Comparison of ENCODE assay signal across 15 cellular contexts in the genomic region with DNA sequence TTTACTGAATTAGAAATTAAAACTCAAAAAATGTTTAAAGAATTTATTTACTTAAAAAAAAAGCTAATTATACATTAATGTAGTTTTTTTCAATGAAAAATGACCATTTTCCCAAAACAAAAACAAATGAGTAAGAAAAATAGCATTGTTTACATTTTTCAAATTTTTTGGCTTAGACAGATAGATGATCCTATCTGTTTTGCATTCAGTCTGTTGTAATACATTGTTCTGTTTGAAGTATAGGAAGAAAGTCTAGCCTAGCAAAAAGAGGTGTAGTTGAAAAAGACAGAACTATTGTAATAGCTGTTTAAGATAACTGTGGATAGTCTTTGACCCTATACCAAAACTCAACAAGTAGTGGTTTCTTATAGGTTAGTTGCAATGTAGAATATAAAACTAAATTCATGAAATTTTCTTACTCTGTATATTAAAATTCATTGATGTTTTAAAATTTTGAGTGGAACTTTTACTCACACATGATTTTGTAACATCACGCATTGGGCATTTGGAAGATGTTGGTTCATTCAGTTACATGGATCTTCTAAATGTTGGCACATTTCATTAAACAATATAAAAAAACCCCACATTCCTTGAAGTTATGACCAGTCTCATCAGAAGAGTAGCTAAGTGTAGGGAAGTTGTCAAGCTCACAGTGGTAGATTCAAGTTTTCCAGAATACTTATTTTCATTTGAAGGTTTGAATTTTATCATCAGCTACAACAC.
DNase-seq lines count a peak whose midpoint lies in the region; ATAC-seq and TF ChIP-seq lines count a peak whose summit lies in the region.
"Had no signal": no experiment of that assay in that cellular context is flagged by ENCODE, and none has a peak within 500 bp of the region (broad histone marks: within the 10 kb centered on the region; RNA-seq: fewer than 3 reads in every experiment).

No MANE protein-coding gene starts in this region.

- no peak for ATAC-seq in activated T-cell treated with anti-CD3 and anti-CD28 coated beads, Interleukin-2, amount 50 U/mL, for 72 hours (replicated peaks in 1 of 2)
- no peak for ATAC-seq in stimulated activated effector memory CD8-positive, alpha-beta T cell treated with anti-CD3 and anti-CD28 coated beads, Interleukin-12 subunit alpha, Interleukin-12 subunit beta, amount 100 ng/mL, for 72 hours

- H3K27ac ChIP-seq in OCI-LY7 (ENCODE audit: low read depth, low read length, poor library complexity, severe bottlenecking) = peak overlapping the region; percentile 42
- H3K27ac ChIP-seq in dorsolateral prefrontal cortex = peak overlapping the region in 46 of 59 donors; percentile 1 to 79 (median 49)

- H3K4me2 ChIP-seq in OCI-LY7 (ENCODE audit: low read length) = 0 out of 2 replicates have a peak overlapping the region, but pooled peaks have one; percentile 11

- peaks cover 0 to 1% of the 10 kb centered on the region in 2 donors for H3K9me3 Mint-ChIP-seq in activated T-cell treated with anti-CD3 and anti-CD28 coated beads, Interleukin-2, amount 50 U/mL, for 72 hours
- no peaks in the 10 kb centered on the region for H3K9me3 Mint-ChIP-seq in stimulated activated effector memory CD8-positive, alpha-beta T cell treated with anti-CD3 and anti-CD28 coated beads, Interleukin-12 subunit alpha, Interleukin-12 subunit beta, amount 100 ng/mL, for 72 hours

- H3K36me3 ChIP-seq in OCI-LY7 (ENCODE audit: insufficient read depth, low read length) = peaks cover 93% of the 10 kb centered on the region

- peak overlapping the region in 1 of 2 donors; percentile 56 for H3K4me3 Mint-ChIP-seq in activated T-cell treated with anti-CD3 and anti-CD28 coated beads, Interleukin-2, amount 50 U/mL, for 72 hours
- H3K4me3 Mint-ChIP-seq in stimulated activated effector memory CD8-positive, alpha-beta T cell treated with anti-CD3 and anti-CD28 coated beads, Interleukin-12 subunit alpha, Interleukin-12 subunit beta, amount 100 ng/mL, for 72 hours = no peak overlapping the region
- H3K4me3 Mint-ChIP-seq: endodermal cell had no signal

- peaks cover 41% of the 10 kb centered on the region for H3K4me1 ChIP-seq in OCI-LY7 (ENCODE audit: insufficient read depth, low read length, poor library complexity, severe bottlenecking)

- intact Hi-C loops in OCI-LY7 (cut with micrococcal nuclease; ENCODE audit: unreplicated experiment) = no loop called here
- intact Hi-C loops in dorsolateral prefrontal cortex (cut with DNase I) = no loop called here

- no peak for TF ChIP-seq CTCF in OCI-LY7 (conservative IDR thresholded peaks at IDR 0.05; ENCODE audit: low read length)
- TF ChIP-seq CTCF in dorsolateral prefrontal cortex (IDR thresholded peaks at IDR 0.05 in 54 of 56, conservative IDR thresholded peaks at IDR 0.05 in 2 of 56; ENCODE audit: low read depth in 1 of 56, partially characterized antibody in 56 of 56) = no peak

- H4K20me1 ChIP-seq in OCI-LY7 (ENCODE audit: insufficient read depth, low read length) = peaks cover 5% of the 10 kb centered on the region; the same call in 1 of the 2 replicates

- peaks cover 97% of the 10 kb centered on the region for H3K4me1 Mint-ChIP-seq in activated T-cell treated with anti-CD3 and anti-CD28 coated beads, Interleukin-2, amount 50 U/mL, for 72 hours (ENCODE audit: low read depth)
- H3K4me1 Mint-ChIP-seq in stimulated activated effector memory CD8-positive, alpha-beta T cell treated with anti-CD3 and anti-CD28 coated beads, Interleukin-12 subunit alpha, Interleukin-12 subunit beta, amount 100 ng/mL, for 72 hours = peaks cover 75% of the 10 kb centered on the region

- H3K27me3 Mint-ChIP-seq in activated T-cell treated with anti-CD3 and anti-CD28 coated beads, Interleukin-2, amount 50 U/mL, for 72 hours (ENCODE audit: low read depth) = no peaks in the 10 kb centered on the region

- peak overlapping the region; percentile 97 for H3K27ac Mint-ChIP-seq in activated T-cell treated with anti-CD3 and anti-CD28 coated beads, Interleukin-2, amount 50 U/mL, for 72 hours
- H3K27ac Mint-ChIP-seq in stimulated activated effector memory CD8-positive, alpha-beta T cell treated with anti-CD3 and anti-CD28 coated beads, Interleukin-12 subunit alpha, Interleukin-12 subunit beta, amount 100 ng/mL, for 72 hours = peak overlapping the region; percentile 79

- CTCF ChIA-PET in OCI-LY7 (lab: Charles Lee; ENCODE audit: unreplicated experiment) = no interaction called here

- H3K4me3 ChIP-seq in OCI-LY7 (ENCODE audit: low read depth, low read length, poor library complexity, severe bottlenecking) (no peak overlapping the region), dorsolateral prefrontal cortex (no peak overlapping the region)

- H3K36me3 Mint-ChIP-seq in activated T-cell treated with anti-CD3 and anti-CD28 coated beads, Interleukin-2, amount 50 U/mL, for 72 hours (ENCODE audit: insufficient read depth in 2 of 2) = peaks cover 15 to 37% of the 10 kb centered on the region in 2 donors
- peaks cover 79% of the 10 kb centered on the region for H3K36me3 Mint-ChIP-seq in stimulated activated effector memory CD8-positive, alpha-beta T cell treated with anti-CD3 and anti-CD28 coated beads, Interleukin-12 subunit alpha, Interleukin-12 subunit beta, amount 100 ng/mL, for 72 hours

- H3K79me2 ChIP-seq in OCI-LY7 (ENCODE audit: insufficient read depth, low read depth, low read length) = peaks cover 72% of the 10 kb centered on the region; the same call in 1 of the 2 replicates

- no TSS peak for BruUV-seq in OCI-LY7 (replicated peaks; lab: Mats Ljungman, UMichigan)

- no peaks in the 10 kb centered on the region for H3K27me3 ChIP-seq in dorsolateral prefrontal cortex

- H2AFZ ChIP-seq in OCI-LY7 (ENCODE audit: low read length) = no peak overlapping the region

- DNase-seq in activated T-cell treated with anti-CD3 and anti-CD28 coated beads, Interleukin-2, amount 50 U/mL, for 72 hours = no peak
- DNase-seq in activated T-cell treated with anti-CD3 and anti-CD28 coated beads, Interleukin-2, amount 50 U/mL, for 1 hour = no peak
- DNase-seq in OCI-LY7 (ENCODE audit: low spot score) = no peak
- DNase-seq in dorsolateral prefrontal cortex = no peak
- no peak for DNase-seq in stimulated activated effector memory CD8-positive, alpha-beta T cell treated with anti-CD3 and anti-CD28 coated beads, Interleukin-12 subunit alpha, Interleukin-12 subunit beta, amount 100 ng/mL, for 72 hours (ENCODE audit: low spot score in 2 of 2)
- DNase-seq in GF-D8 (lab: John Stamatoyannopoulos, UW) = no peak
- DNase-seq in dermis blood vessel endothelial cell = no peak
- no peak for DNase-seq in NCI-H226
- DNase-seq: activated gamma-delta T cell, DMS 273 treated with DMSO at 0.1 percent for 48 hours, endodermal cell, H7, mesenchymal stem cell, NCI-H2029 treated with DMSO at 0.1 percent for 48 hours, occipital lobe had no signal

- H3K9me3 ChIP-seq in OCI-LY7 (ENCODE audit: low read length) = no peaks in the 10 kb centered on the region

- POLR2A ChIA-PET in OCI-LY7 (lab: Charles Lee) = interaction anchor here (0.8 to 2.5 kb wide), 8 partner anchors 9 to 147 kb away, joined by 3 to 25 read pairs (median 3); no protein-coding TSS in a partner anchor

- H3K9me2 ChIP-seq in OCI-LY7 (ENCODE audit: insufficient read depth, low read length) = no peaks in the 10 kb centered on the region
